12 cellular contexts compared by ENCODE assay signal in the genomic region with DNA sequence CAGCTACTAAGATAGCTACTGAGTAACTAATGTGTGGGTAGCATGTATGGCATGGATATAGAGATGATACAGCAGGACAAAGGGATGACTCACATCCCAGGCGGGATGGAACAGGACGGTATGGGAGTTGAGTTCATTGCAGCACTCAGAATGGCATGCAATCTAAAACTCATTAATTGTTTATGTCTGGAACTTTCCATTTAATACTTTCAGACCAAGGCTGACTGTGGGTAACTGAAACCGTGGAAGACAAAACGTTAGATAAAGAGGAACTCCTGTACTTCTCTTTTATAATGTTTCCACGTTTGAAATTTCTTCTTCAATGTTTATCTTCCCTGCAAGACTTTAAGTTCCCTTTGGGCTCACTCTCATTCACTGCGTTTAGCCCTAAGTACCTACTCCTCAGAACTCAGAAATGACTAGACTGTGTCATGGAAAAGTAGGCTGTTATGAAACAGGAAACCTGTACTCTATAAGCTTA.
DNase-seq lines count a peak whose midpoint lies in the region; ATAC-seq and TF ChIP-seq lines count a peak whose summit lies in the region.
"Had no signal": no experiment of that assay in that cellular context is flagged by ENCODE, and none has a peak within 500 bp of the region (broad histone marks: within the 10 kb centered on the region; RNA-seq: fewer than 3 reads in every experiment).

No MANE protein-coding gene starts in this region.

- peak; percentile 64 for DNase-seq in BE2C
- DNase-seq in MG63: peak; percentile 85
- DNase-seq in brain microvascular endothelial cell: peak; percentile 83
- peak; percentile 56 for DNase-seq in kidney tubule cell (ENCODE audit: low spot score)
- DNase-seq in NCI-H510A treated with DMSO at 0.1 percent for 48 hours (lab: John Stamatoyannopoulos, UW): no peak
- DNase-seq in DMS 273 (lab: John Stamatoyannopoulos, UW; ENCODE audit: unreplicated experiment): no peak
- DNase-seq: activated CD4-positive, alpha-beta T cell treated with anti-CD3 and anti-CD28 coated beads, Interleukin-2, amount 50 U/mL, for 1 hour; C1 segment of cervical spinal cord; NCI-H187; Right ventricle myocardium superior had no signal

- H3K27me3 ChIP-seq in BE2C: no peaks in the 10 kb centered on the region
- no peaks in the 10 kb centered on the region for H3K27me3 ChIP-seq in MG63
- no peaks in the 10 kb centered on the region for H3K27me3 ChIP-seq in brain microvascular endothelial cell (replicated peaks)

- H3K4me3 ChIP-seq in BE2C (ENCODE audit: low read depth, low read length) (no peak overlapping the region), MG63 (no peak overlapping the region), brain microvascular endothelial cell (ENCODE audit: low read depth, low read length) (no peak overlapping the region)

- H3K27ac ChIP-seq in brain microvascular endothelial cell: peak overlapping the region; percentile 79

- H3K4me1 ChIP-seq in BE2C: peaks cover 35% of the 10 kb centered on the region

- H3K36me3 ChIP-seq in BE2C (no peaks in the 10 kb centered on the region; the same call in 1 of the 2 replicates), MG63 (peaks cover 1% of the 10 kb centered on the region), brain microvascular endothelial cell (replicated peaks) (no peaks in the 10 kb centered on the region)

- TF ChIP-seq CTCF in BE2C (IDR thresholded peaks at IDR 0.05; ENCODE audit: low read depth, low read length): no peak
- no peak for TF ChIP-seq CTCF in brain microvascular endothelial cell (IDR thresholded peaks at IDR 0.05; ENCODE audit: low read depth, low read length, missing control alignments)

- peaks cover 3% of the 10 kb centered on the region; the same call in 1 of the 2 replicates for H3K9me3 ChIP-seq in BE2C
- H3K9me3 ChIP-seq in MG63: no peaks in the 10 kb centered on the region

- ATAC-seq in GM21528 (IDR thresholded peaks at IDR 0.05; ENCODE audit: low FRiP score, unreplicated experiment): no peak
- ATAC-seq in GM18858 (IDR thresholded peaks at IDR 0.05; ENCODE audit: unreplicated experiment): no peak

- in situ Hi-C loops in brain microvascular endothelial cell (cut with HindIII; ENCODE audit: low pct_ligation_motif_present, low sequenced_read_pairs): no loop called here

Comparison
In these comparisons a context has a peak if more than half of its experiments do, and no peak if none do; other contexts are left out.
1. DNase-seq: peak in BE2C (single experiment), MG63 (single experiment), brain microvascular endothelial cell (single experiment) and kidney tubule cell (single experiment); none in NCI-H510A treated with DMSO at 0.1 percent for 48 hours (single experiment) and DMS 273 (single experiment).